ENCODE assay signal across 9 cellular contexts in genomic region chr5:37722236-37723146, GRCh38.
DNase-seq lines count a peak whose midpoint lies in the region; ATAC-seq, FAIRE-seq and TF ChIP-seq lines count a peak whose summit lies in the region.
"Had no signal": no experiment of that assay in that cellular context is flagged by ENCODE, and none has a peak within 500 bp of the region (broad histone marks: within the 10 kb centered on the region; RNA-seq: fewer than 3 reads in every experiment).

No MANE protein-coding gene starts in this region.

- no peaks in the 10 kb centered on the region for H3K27me3 ChIP-seq in left lung

- peak; percentile 33 for DNase-seq in CD1c-positive myeloid dendritic cell (ENCODE audit: extremely low spot score)
- DNase-seq in T1000 (lab: John Stamatoyannopoulos, UW) = peak; percentile 29
- DNase-seq in left lung = no peak
- no peak for DNase-seq in amygdala (lab: John Stamatoyannopoulos, UW)
- no peak for DNase-seq in GM12892 (ENCODE audit: insufficient read length)
- no peak for DNase-seq in posterior vena cava (ENCODE audit: low spot score)
- DNase-seq: lower lobe of right lung had no signal

- ATAC-seq in GM19395 (IDR thresholded peaks at IDR 0.05; ENCODE audit: unreplicated experiment) = peak; percentile 73
- ATAC-seq in HG03354 (IDR thresholded peaks at IDR 0.05; ENCODE audit: poor library complexity, severe bottlenecking, unreplicated experiment) = peak; percentile 69
- ATAC-seq in left lung = peak; percentile 76

- no peaks in the 10 kb centered on the region for H3K9me3 ChIP-seq in left lung
- H3K9me3 ChIP-seq: lower lobe of right lung had no signal

- intact Hi-C loops in left lung (cut with DNase I) = no loop called here
- intact Hi-C loops in posterior vena cava (cut with DNase I) = no loop called here

- H3K4me3 ChIP-seq in left lung = no peak overlapping the region
- H3K4me3 ChIP-seq: lower lobe of right lung had no signal

- TF ChIP-seq POLR2A in GM12892 (IDR thresholded peaks at IDR 0.05; ENCODE audit: low read depth, low read length) = no peak

- no peak for FAIRE-seq in GM12892 (lab: Jason Lieb, UNC)

- H3K36me3 ChIP-seq in left lung = peaks cover 0 to 23% of the 10 kb centered on the region in 2 donors

- no peak for TF ChIP-seq CTCF in left lung (IDR thresholded peaks at IDR 0.05)

- no peak overlapping the region for H3K27ac ChIP-seq in left lung
- H3K27ac ChIP-seq: lower lobe of right lung had no signal

- peaks cover 7 to 12% of the 10 kb centered on the region in 2 donors for H3K4me1 ChIP-seq in left lung

Comparison
In these comparisons a context has a peak if more than half of its experiments do, and no peak if none do; other contexts are left out.
1. DNase-seq: peak in CD1c-positive myeloid dendritic cell (single experiment) and T1000 (single experiment); none in left lung (0 of 2), amygdala (0 of 56), GM12892 (single experiment) and posterior vena cava (single experiment).
2. Peak in every context shown above with its lines, with median percentiles within 50 percentile points of each other: ATAC-seq.